Comparison of ENCODE assay signal across 22 cellular contexts in the genomic region with DNA sequence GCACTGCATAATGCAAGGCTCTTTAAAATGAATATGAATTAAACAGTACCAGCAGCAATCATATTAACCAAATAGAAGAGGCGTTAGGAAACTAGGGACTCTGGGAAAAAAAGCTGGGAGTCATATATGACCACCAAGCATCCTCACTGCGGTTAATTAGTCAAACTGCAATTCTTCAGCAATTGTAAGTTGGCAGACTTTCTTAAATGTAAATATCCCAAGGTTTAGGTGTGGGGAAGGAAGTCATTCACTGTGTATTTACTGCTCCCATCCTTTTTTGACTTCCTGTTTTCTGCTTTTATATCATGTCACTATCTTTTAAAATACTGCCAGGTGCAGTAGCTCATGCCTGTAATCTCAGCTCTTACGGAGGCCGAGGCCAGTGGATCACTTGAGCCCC. TPM values are rescaled to one million over a fixed set of nuclear protein-coding genes. Genes with fewer than 3 reads are reported as not detected.
DNase-seq lines count a peak whose midpoint lies in the region; ATAC-seq, FAIRE-seq and TF ChIP-seq lines count a peak whose summit lies in the region.
"Had no signal": no experiment of that assay in that cellular context is flagged by ENCODE, and none has a peak within 500 bp of the region (broad histone marks: within the 10 kb centered on the region; RNA-seq: fewer than 3 reads in every experiment).

No MANE protein-coding gene starts in this region.

- H3K79me2 ChIP-seq in PC-3 (ENCODE audit: low read length) (no peaks in the 10 kb centered on the region), K562 (ENCODE audit: control insufficient read depth, insufficient read depth, low read length) (no peaks in the 10 kb centered on the region)

- FAIRE-seq in K562 (lab: Jason Lieb, UNC), result no peak
- FAIRE-seq: GM12891, GM19239 had no signal

- peaks cover 28% of the 10 kb centered on the region for H3K27me3 Mint-ChIP-seq in activated CD4-positive, alpha-beta T cell treated with anti-CD3 and anti-CD28 coated beads, Interleukin-2, amount 10 ng/mL, durations not matched to agents 24 days and 14 days

- DNase-seq in ELR (ENCODE audit: low read depth) (peak; percentile 28), PC-3 (peak; percentile 61), K562 (ENCODE audit: extremely low read depth in 1 of 4, low spot score in 3 of 4) (no peak), NCI-H2029 (lab: John Stamatoyannopoulos, UW) (no peak), inferior parietal cortex (ENCODE audit: extremely low spot score) (no peak), pons (ENCODE audit: low spot score) (no peak)
- no peak for DNase-seq in activated CD4-positive, alpha-beta T cell treated with anti-CD3 and anti-CD28 coated beads, Interleukin-2, amount 10 ng/mL, durations not matched to agents 24 days and 14 days
- DNase-seq: 8988T; CD4-positive, alpha-beta memory T cell; DMS153; DMS79; GM23248 had no signal

- POLR2A ChIA-PET in PC-3 (lab: Charles Lee; ENCODE audit: unreplicated experiment), result no interaction called here
- POLR2A ChIA-PET in K562 (lab: Yijun Ruan, JAX), result no interaction called here

- no peaks in the 10 kb centered on the region for H3K9me2 ChIP-seq in PC-3 (replicated peaks; ENCODE audit: low read length)

- 2% methylated on average over 4 of the region's 4 CpGs for WGBS in K562 (ENCODE audit: insufficient coverage, low coverage, missing lambda C conversion rate)

- no peak for TF ChIP-seq EP300 in K562 (IDR thresholded peaks at IDR 0.05; ENCODE audit: low read length)

- H3K4me3 ChIP-seq in PC-3 (ENCODE audit: low read length) (no peak overlapping the region), K562 (no peak overlapping the region)
- H3K4me3 ChIP-seq: BLaER1, GM23248, HAP-1 had no signal

- no peaks in the 10 kb centered on the region for H3K9me3 Mint-ChIP-seq in activated CD4-positive, alpha-beta T cell treated with anti-CD3 and anti-CD28 coated beads, Interleukin-2, amount 10 ng/mL, durations not matched to agents 24 days and 14 days
- H3K9me3 Mint-ChIP-seq: CD4-positive, alpha-beta memory T cell had no signal

- CTCF ChIA-PET in PC-3 (lab: Charles Lee) (no interaction called here), K562 (lab: Yijun Ruan, JAX; ENCODE audit: low intra/inter-chr PET ratio) (no interaction called here)

- 0 out of 2 replicates have a peak overlapping the region, but pooled peaks have one; percentile 5 for H3K4me2 ChIP-seq in PC-3 (ENCODE audit: low read length)
- no peak overlapping the region for H3K4me2 ChIP-seq in K562 (ENCODE audit: insufficient read depth, low read length)
- H3K4me2 ChIP-seq: BLaER1 had no signal

- no peaks in the 10 kb centered on the region for H3K9me1 ChIP-seq in K562 (ENCODE audit: control insufficient read depth, insufficient read depth, low read length)

- H2AFZ ChIP-seq in PC-3 (ENCODE audit: low read length) (no peak overlapping the region), K562 (ENCODE audit: low read depth, low read length) (no peak overlapping the region)
- H2AFZ ChIP-seq: GM23248 had no signal

- H3K27me3 ChIP-seq in PC-3 (ENCODE audit: low read length), result no peaks in the 10 kb centered on the region
- H3K27me3 ChIP-seq in K562 (ENCODE audit: control insufficient read depth in 2 of 2, insufficient read depth in 2 of 2, low read length in 2 of 2), result peaks cover 13% of the 10 kb centered on the region in 2 experiments; a peak in 4 of 5 replicates
- H3K27me3 ChIP-seq: BLaER1 had no signal

- H3K27ac Mint-ChIP-seq in activated CD4-positive, alpha-beta T cell treated with anti-CD3 and anti-CD28 coated beads, Interleukin-2, amount 10 ng/mL, durations not matched to agents 24 days and 14 days, result no peak overlapping the region
- H3K27ac Mint-ChIP-seq: CD14-positive monocyte had no signal

- H3K9ac ChIP-seq in PC-3 (ENCODE audit: low read length) (no peak overlapping the region), K562 (ENCODE audit: insufficient read depth in 1 of 2, low read depth in 2 of 2, low read length in 2 of 2) (no peak overlapping the region)
- H3K9ac ChIP-seq: BLaER1, GM23248 had no signal

- no peaks in the 10 kb centered on the region for H3K9me3 ChIP-seq in PC-3 (ENCODE audit: low read length)
- 0 out of 2 replicates have a peak, but pooled peaks cover 2% of the 10 kb centered on the region for H3K9me3 ChIP-seq in K562 (replicated peaks; ENCODE audit: control insufficient read depth, insufficient read depth, low read depth, low read length)
- H3K9me3 ChIP-seq: BLaER1, HAP-1 had no signal

- no peak for TF ChIP-seq RAD21 in K562 (CRISPR knock-in tag; conservative IDR thresholded peaks at IDR 0.05 in 1 of 2, IDR thresholded peaks at IDR 0.05 in 1 of 2)

- peaks cover 8% of the 10 kb centered on the region for H3K4me1 ChIP-seq in PC-3 (ENCODE audit: insufficient read depth, low read length)
- H3K4me1 ChIP-seq in K562 (replicated peaks in 1 of 2; ENCODE audit: control insufficient read depth in 2 of 2, insufficient read depth in 2 of 2, low read length in 2 of 2), result peaks cover 0 to 10% of the 10 kb centered on the region in 2 experiments; a peak in 3 of 5 replicates
- H3K4me1 ChIP-seq: BLaER1, HAP-1 had no signal

- no peaks in the 10 kb centered on the region for H3K4me1 Mint-ChIP-seq in activated CD4-positive, alpha-beta T cell treated with anti-CD3 and anti-CD28 coated beads, Interleukin-2, amount 10 ng/mL, durations not matched to agents 24 days and 14 days
- H3K4me1 Mint-ChIP-seq: CD14-positive monocyte; CD4-positive, alpha-beta memory T cell had no signal

- BruUV-seq in PC-3 (replicated peaks; lab: Mats Ljungman, UMichigan), result no TSS peak
- BruUV-seq in K562 (replicated peaks; lab: Mats Ljungman, UMichigan), result no TSS peak

- H3K4me3 Mint-ChIP-seq in activated CD4-positive, alpha-beta T cell treated with anti-CD3 and anti-CD28 coated beads, Interleukin-2, amount 10 ng/mL, durations not matched to agents 24 days and 14 days, result no peak overlapping the region
- H3K4me3 Mint-ChIP-seq: CD14-positive monocyte; CD4-positive, alpha-beta memory T cell had no signal

- no peaks in the 10 kb centered on the region for H3F3A ChIP-seq in PC-3 (ENCODE audit: low read length, unreplicated experiment)

- H4K20me1 ChIP-seq in PC-3 (ENCODE audit: low read length), result no peaks in the 10 kb centered on the region
- no peaks in the 10 kb centered on the region for H4K20me1 ChIP-seq in K562 (replicated peaks; ENCODE audit: control insufficient read depth, insufficient read depth, low read length)
- H4K20me1 ChIP-seq: BLaER1 had no signal

- intact Hi-C loops in PC-3 (cut with micrococcal nuclease), result no loop called here
- intact Hi-C loops in K562 (cut with micrococcal nuclease), result no loop called here
- intact Hi-C loops in activated CD4-positive, alpha-beta T cell treated with anti-CD3 and anti-CD28 coated beads, Interleukin-2, amount 10 ng/mL, durations not matched to agents 24 days and 14 days (cut with micrococcal nuclease), result no loop called here

- H3K27ac ChIP-seq in PC-3 (ENCODE audit: low read length), result no peak overlapping the region
- H3K27ac ChIP-seq in K562 (ENCODE audit: extremely low read depth, low read depth, low read length), result no peak overlapping the region
- H3K27ac ChIP-seq: BLaER1, GM23248 had no signal

- ATAC-seq in PC-3 (peak; percentile 90), K562 (no peak)

- H3K36me3 ChIP-seq in PC-3 (ENCODE audit: low read depth, low read length) (no peaks in the 10 kb centered on the region), K562 (ENCODE audit: control insufficient read depth, insufficient read depth, low read length) (no peaks in the 10 kb centered on the region)
- H3K36me3 ChIP-seq: BLaER1, HAP-1 had no signal

- in situ Hi-C loops in K562 (cut with MboI), result no loop called here

- no peak for TF ChIP-seq POLR2A in K562 (conservative IDR thresholded peaks at IDR 0.05)

- TF ChIP-seq CTCF in PC-3 (conservative IDR thresholded peaks at IDR 0.05; ENCODE audit: low read depth, low read length), result no peak
- TF ChIP-seq CTCF in K562 (IDR thresholded peaks at IDR 0.05 in 2 of 3, conservative IDR thresholded peaks at IDR 0.05 in 1 of 3; ENCODE audit: insufficient read depth in 2 of 3, low read depth in 1 of 3, low read length in 3 of 3), result no peak

- no peaks in the 10 kb centered on the region for H3K36me3 Mint-ChIP-seq in activated CD4-positive, alpha-beta T cell treated with anti-CD3 and anti-CD28 coated beads, Interleukin-2, amount 10 ng/mL, durations not matched to agents 24 days and 14 days (ENCODE audit: low read depth)
- H3K36me3 Mint-ChIP-seq: CD14-positive monocyte; CD4-positive, alpha-beta memory T cell had no signal

TF ChIP-seq in K562, 482 proteins besides CTCF, POLR2A, EP300 and RAD21:
- TF ChIP-seq SPI1 (IDR thresholded peaks at IDR 0.05; ENCODE audit: borderline replicate concordance, low read depth, low read length) (peak; percentile 47; the same call in 1 of the 2 replicates), SMAD4 (CRISPR knock-in tag; conservative IDR thresholded peaks at IDR 0.05) (no peak)

RNA-seq across cellular contexts. Expression of a gene that starts 3.6 kb away (rescaled TPM):
- total RNA-seq in PC-3 (2014; rRNA removed) (not detected in 2 replicates), K562 (2014; rRNA removed) (0.20 and 0.27 TPM in 2 replicates), K562 (2014; rRNA removed; fragmentation: Illumina TruSeq; extraction: Trizol) (0.13 TPM in 1 of 2 replicates, not detected in the other), K562 (2015; rRNA removed; fragmentation: Illumina TruSeq; extraction: Trizol) (0.11 TPM in 1 of 2 replicates, not detected in the other), K562 (2021) (0.11 and 0.35 TPM in 2 replicates)
- total RNA-seq in K562 (2011; cell fraction: chromatin; rRNA removed; ENCODE audit: low replicate concordance), result not detected in 2 replicates
- total RNA-seq in K562 (2011; cell fraction: nucleolus; rRNA removed), result not detected in 2 replicates
- total RNA-seq in K562 (2011; cell fraction: nucleoplasm; rRNA removed), result not detected in 2 replicates
- polyA plus RNA-seq in K562 (2011; rRNA removed) (not detected in 2 replicates), K562 (2014; fragmentation: Illumina TruSeq; extraction: Trizol) (0.12 and 0.16 TPM in 2 replicates), K562 (2014; fragmentation: Nextera tagmentation; extraction: Ambion mirVana) (under 1 TPM; 0.06 TPM), K562 (2014; rRNA removed) (0.09 and 0.27 TPM in 2 replicates)
- polyA plus RNA-seq in K562 (2011; cell fraction: cytosol; rRNA removed), result 0.07 TPM in 1 of 2 replicates, not detected in the other
- polyA plus RNA-seq in K562 (2011; cell fraction: nucleus; rRNA removed), result not detected in 2 replicates
- polyA plus RNA-seq in K562 (2012), result 0.10 and 0.28 TPM in 2 replicates
- polyA minus RNA-seq in K562 (2011; rRNA and poly(A)+ RNA removed), result not detected in 2 replicates
- not detected in 2 replicates for polyA minus RNA-seq in K562 (2011; cell fraction: cytosol; rRNA and poly(A)+ RNA removed)
- not detected in 2 replicates for polyA minus RNA-seq in K562 (2011; cell fraction: nucleus; rRNA and poly(A)+ RNA removed)
- not detected in 2 replicates for total RNA-seq in activated CD4-positive, alpha-beta T cell treated with anti-CD3 and anti-CD28 coated beads, Interleukin-2, amount 10 ng/mL, durations not matched to agents 24 days and 14 days
- total RNA-seq: A673; CD4-positive, alpha-beta memory T cell; G401; GM23248; H4; HT-29 had no signal
- polyA plus RNA-seq: AG04450; CD14-positive monocyte; CD4-positive, alpha-beta memory T cell; GM23248 had no signal

Comparison
In these comparisons a context has a peak if more than half of its experiments do, and no peak if none do; other contexts are left out.
1. DNase-seq: peak in ELR (single experiment) and PC-3 (single experiment); none in K562 (0 of 4), NCI-H2029 (single experiment), inferior parietal cortex (single experiment), activated CD4-positive, alpha-beta T cell treated with anti-CD3 and anti-CD28 coated beads, Interleukin-2, amount 10 ng/mL, durations not matched to agents 24 days and 14 days (single experiment) and pons (single experiment).